In the genomic region with DNA sequence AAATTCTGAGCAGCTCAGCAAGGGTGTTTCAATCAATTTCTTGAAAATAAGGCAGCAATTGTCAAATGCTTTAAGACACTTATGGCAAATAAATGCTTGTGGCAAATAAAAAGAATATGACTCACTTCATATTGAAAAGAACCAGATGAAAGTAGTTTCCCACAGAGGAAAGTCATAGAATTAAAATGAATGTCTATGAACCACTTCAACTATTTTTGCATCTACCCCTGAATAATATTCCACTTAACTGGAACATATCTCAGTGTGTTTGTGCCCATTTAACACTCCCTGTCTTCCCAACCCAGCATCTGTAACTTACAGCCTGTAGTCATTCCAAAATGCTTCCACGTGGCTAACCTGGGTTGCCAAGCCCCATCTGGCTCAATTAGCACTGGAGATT, we compare ENCODE assay signal across 1 cellular context.
TF ChIP-seq lines count a peak whose summit lies in the region.

No MANE protein-coding gene starts in this region.

TF ChIP-seq in SK-N-SH, 30 proteins besides CTCF, POLR2A, EP300 and RAD21 (continued from another document):
- TF ChIP-seq, protein P1, sequence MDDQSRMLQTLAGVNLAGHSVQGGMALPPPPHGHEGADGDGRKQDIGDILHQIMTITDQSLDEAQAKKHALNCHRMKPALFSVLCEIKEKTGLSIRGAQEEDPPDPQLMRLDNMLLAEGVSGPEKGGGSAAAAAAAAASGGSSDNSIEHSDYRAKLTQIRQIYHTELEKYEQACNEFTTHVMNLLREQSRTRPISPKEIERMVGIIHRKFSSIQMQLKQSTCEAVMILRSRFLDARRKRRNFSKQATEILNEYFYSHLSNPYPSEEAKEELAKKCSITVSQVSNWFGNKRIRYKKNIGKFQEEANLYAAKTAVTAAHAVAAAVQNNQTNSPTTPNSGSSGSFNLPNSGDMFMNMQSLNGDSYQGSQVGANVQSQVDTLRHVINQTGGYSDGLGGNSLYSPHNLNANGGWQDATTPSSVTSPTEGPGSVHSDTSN (IDR thresholded peaks at IDR 0.05), result peak; percentile 97
- peak; percentile 74 for TF ChIP-seq NFIC (IDR thresholded peaks at IDR 0.05; ENCODE audit: borderline replicate concordance)
- peak; percentile 90 for TF ChIP-seq FOSL2 (IDR thresholded peaks at IDR 0.05; ENCODE audit: borderline replicate concordance, low read depth)
- TF ChIP-seq RCOR1 (IDR thresholded peaks at IDR 0.05; ENCODE audit: low read length), result no peak
- TF ChIP-seq FOXM1 (IDR thresholded peaks at IDR 0.05; ENCODE audit: low read depth), result peak; percentile 70; the same call in 1 of the 2 replicates
- peak; percentile 10; the same call in 1 of the 2 replicates for TF ChIP-seq TAF1 (IDR thresholded peaks at IDR 0.05; ENCODE audit: borderline replicate concordance, low read depth, low read length)
- no peak for TF ChIP-seq ELF1 (IDR thresholded peaks at IDR 0.05)
- TF ChIP-seq RFX5 (IDR thresholded peaks at IDR 0.05; ENCODE audit: low read length), result no peak
- 0 out of 2 replicates have a peak, but pooled peaks have one; percentile 11 for TF ChIP-seq MAX (IDR thresholded peaks at IDR 0.05; ENCODE audit: low read depth)
- TF ChIP-seq RXRA (IDR thresholded peaks at IDR 0.05; ENCODE audit: borderline replicate concordance, low read depth), result peak; percentile 77; the same call in 1 of the 2 replicates
- TF ChIP-seq YY1 (IDR thresholded peaks at IDR 0.05; ENCODE audit: low read depth), result no peak
- TF ChIP-seq TCF12 (IDR thresholded peaks at IDR 0.05), result peak; percentile 99
- TF ChIP-seq GABPA (IDR thresholded peaks at IDR 0.05; ENCODE audit: low read depth), result peak; percentile 4; the same call in 1 of the 2 replicates
- no peak for TF ChIP-seq GATA2 (CRISPR knock-in tag; IDR thresholded peaks at IDR 0.05)
- TF ChIP-seq MEF2A (IDR thresholded peaks at IDR 0.05; ENCODE audit: borderline replicate concordance, low read depth), result peak; percentile 50; the same call in 1 of the 2 replicates
- TF ChIP-seq, protein P2, sequence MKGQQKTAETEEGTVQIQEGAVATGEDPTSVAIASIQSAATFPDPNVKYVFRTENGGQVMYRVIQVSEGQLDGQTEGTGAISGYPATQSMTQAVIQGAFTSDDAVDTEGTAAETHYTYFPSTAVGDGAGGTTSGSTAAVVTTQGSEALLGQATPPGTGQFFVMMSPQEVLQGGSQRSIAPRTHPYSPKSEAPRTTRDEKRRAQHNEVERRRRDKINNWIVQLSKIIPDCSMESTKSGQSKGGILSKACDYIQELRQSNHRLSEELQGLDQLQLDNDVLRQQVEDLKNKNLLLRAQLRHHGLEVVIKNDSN (IDR thresholded peaks at IDR 0.05; ENCODE audit: borderline replicate concordance, low read depth), result no peak
- no peak for TF ChIP-seq REST (IDR thresholded peaks at IDR 0.05; ENCODE audit: low read depth, low read length)
- TF ChIP-seq POLR2AphosphoS5 (IDR thresholded peaks at IDR 0.05; ENCODE audit: low read depth, low read length), result peak; percentile 83; the same call in 1 of the 2 replicates
- peak; percentile 92 for TF ChIP-seq JUND (IDR thresholded peaks at IDR 0.05)
- no peak for TF ChIP-seq FOXJ3 (CRISPR knock-in tag; IDR thresholded peaks at IDR 0.05)
- no peak for TF ChIP-seq EZH2phosphoT487 (IDR thresholded peaks at IDR 0.05; ENCODE audit: borderline replicate concordance, low read depth)
- TF ChIP-seq SIN3A (IDR thresholded peaks at IDR 0.05; ENCODE audit: borderline replicate concordance, low read depth, low read length), result peak; percentile 53; the same call in 1 of the 2 replicates
- no peak for TF ChIP-seq CHD2 (IDR thresholded peaks at IDR 0.05; ENCODE audit: low read length, partially characterized antibody)
